Comparison of ENCODE assay signal across 22 cellular contexts in genomic region chr16:49967012-49967559, GRCh38.
"Had no signal": no experiment of that assay in that cellular context is flagged by ENCODE, and none has a peak within 500 bp of the region (broad histone marks: within the 10 kb centered on the region; RNA-seq: fewer than 3 reads in every experiment).

No MANE protein-coding gene starts in this region.

- DNase-seq: activated CD4-positive, alpha-beta T cell treated with anti-CD3 and anti-CD28 coated beads, Interleukin-2, amount 10 ng/mL, durations not matched to agents 24 days and 14 days; activated CD4-positive, alpha-beta T cell treated with anti-CD3 and anti-CD28 coated beads, Interleukin-2, amount 50 U/mL, for 48 hours; activated CD4-positive, CD25-positive, alpha-beta regulatory T cell treated with anti-CD3 and anti-CD28 coated beads, Interleukin-2, amount 50 U/mL, for 72 hours; activated CD8-positive, alpha-beta memory T cell treated with anti-CD3 and anti-CD28 coated beads, Interleukin-2, amount 10 ng/mL, durations not matched to agents 7 days and 5 days; activated effector memory CD4-positive, alpha-beta T cell treated with Interleukin-2 at 50 U/mL for 16 hours; activated naive CD4-positive, alpha-beta T cell; activated T-cell treated with anti-CD3 and anti-CD28 coated beads, Interleukin-2, amount 50 U/mL, for 24 hours; aorta; KG1; NCI-H1048; NCI-H146; NCI-H187 treated with DMSO at 0.1 percent for 48 hours; NCI-H2081 treated with DMSO at 0.1 percent for 48 hours; NCI-H2227 treated with DMSO at 0.1 percent for 48 hours; NCI-H446 treated with DMSO at 0.1 percent for 48 hours; NCI-H524 treated with DMSO at 0.1 percent for 48 hours; NCI-H82; PC-3; SW 1271 had no signal

- ATAC-seq: activated CD8-positive, alpha-beta memory T cell treated with anti-CD3 and anti-CD28 coated beads, Interleukin-2, amount 10 ng/mL, durations not matched to agents 7 days and 5 days; PC-3; WTC11 had no signal

- H3K27ac ChIP-seq: breast epithelium, SK-N-MC had no signal

- H3K4me1 ChIP-seq: breast epithelium had no signal

- H3K4me3 ChIP-seq: breast epithelium, SK-N-MC had no signal

- H3K27me3 ChIP-seq: breast epithelium had no signal

- H3K9me3 ChIP-seq: breast epithelium had no signal

- H3K36me3 ChIP-seq: breast epithelium had no signal
